ENCODE assay signal across 8 cellular contexts in the genomic region with DNA sequence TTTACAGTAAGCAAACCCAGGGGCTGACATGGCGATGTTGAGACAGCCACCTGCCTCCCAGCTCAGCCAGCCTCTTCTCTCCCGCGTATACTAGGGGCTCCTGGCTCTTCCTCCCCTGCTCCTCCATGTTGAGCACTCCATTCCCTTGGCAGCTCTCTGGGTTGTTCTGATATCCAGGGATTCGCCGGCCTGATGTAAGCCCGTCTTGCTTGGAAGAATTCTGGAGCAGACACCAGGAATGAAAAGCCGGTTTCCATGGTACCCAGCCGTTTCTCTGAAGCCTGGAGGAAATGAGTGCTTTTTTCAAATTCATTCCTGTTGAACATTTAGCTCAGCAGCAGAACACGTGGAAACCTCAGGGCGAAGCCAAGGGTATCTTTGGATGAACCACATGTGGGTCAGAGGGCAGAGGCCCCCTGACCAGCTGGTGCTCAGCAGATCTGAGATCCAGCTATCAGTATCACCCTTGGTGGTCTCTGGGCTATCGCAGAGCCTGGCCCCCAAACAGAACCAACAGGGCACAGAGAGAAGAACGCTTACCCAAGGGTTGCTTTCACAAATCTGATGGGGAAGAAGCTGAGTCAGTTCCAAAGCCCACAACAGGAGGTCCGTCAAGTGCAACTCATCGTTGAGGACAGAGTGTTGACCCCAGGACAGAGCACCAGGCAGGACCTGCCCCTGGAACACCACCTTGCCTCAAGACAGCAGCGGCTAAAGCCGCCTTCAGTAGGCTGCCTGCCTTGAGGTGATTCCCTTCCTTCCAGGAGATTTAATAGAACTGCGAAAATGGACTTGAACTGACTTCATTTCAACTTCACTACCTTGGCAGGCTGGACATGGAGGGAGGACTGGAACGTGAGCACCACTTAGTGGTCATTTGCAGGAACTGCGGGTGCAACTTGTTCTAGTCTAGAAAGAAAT.
DNase-seq lines count a peak whose midpoint lies in the region; ATAC-seq and TF ChIP-seq lines count a peak whose summit lies in the region.
"Had no signal": no experiment of that assay in that cellular context is flagged by ENCODE, and none has a peak within 500 bp of the region (broad histone marks: within the 10 kb centered on the region; RNA-seq: fewer than 3 reads in every experiment).

No MANE protein-coding gene starts in this region.

- H3K27me3 Mint-ChIP-seq in activated CD8-positive, alpha-beta T cell treated with anti-CD3 and anti-CD28 coated beads, Interleukin-2, amount 10 ng/mL, durations not matched to agents 7 days and 5 days (ENCODE audit: low read depth), result no peaks in the 10 kb centered on the region
- peaks cover 24% of the 10 kb centered on the region for H3K27me3 Mint-ChIP-seq in nephron progenitor cell (ENCODE audit: low read depth, poor library complexity)

- no peaks in the 10 kb centered on the region for H3K27me3 ChIP-seq in upper lobe of right lung

- peak; percentile 55 for DNase-seq in GM12864 (ENCODE audit: low read depth)
- DNase-seq in HS-5 (ENCODE audit: low read depth), result peak; percentile 49
- peak; percentile 58 for DNase-seq in NCI-H82 treated with DMSO at 0.1 percent for 48 hours (lab: John Stamatoyannopoulos, UW; ENCODE audit: unreplicated experiment)
- peak; percentile 64 for DNase-seq in activated CD8-positive, alpha-beta T cell treated with anti-CD3 and anti-CD28 coated beads, Interleukin-2, amount 10 ng/mL, durations not matched to agents 7 days and 5 days
- peak; percentile 78 for DNase-seq in fibroblast of mammary gland (ENCODE audit: low read depth)
- peak; percentile 69 for DNase-seq in nephron progenitor cell
- DNase-seq in upper lobe of right lung, result no peak

- TF ChIP-seq CTCF in GM12864 (IDR thresholded peaks at IDR 0.05; ENCODE audit: low read depth, low read length, missing control alignments) (peak; percentile 97), fibroblast of mammary gland (conservative IDR thresholded peaks at IDR 0.05; ENCODE audit: control insufficient read depth, insufficient read depth, low read depth, low read length) (peak; percentile 100), nephron progenitor cell (IDR thresholded peaks at IDR 0.05) (peak; percentile 100), upper lobe of right lung (IDR thresholded peaks at IDR 0.05) (peak; percentile 97)

- no peak overlapping the region for H3K4me3 Mint-ChIP-seq in activated CD8-positive, alpha-beta T cell treated with anti-CD3 and anti-CD28 coated beads, Interleukin-2, amount 10 ng/mL, durations not matched to agents 7 days and 5 days
- H3K4me3 Mint-ChIP-seq in nephron progenitor cell, result no peak overlapping the region

- POLR2A ChIA-PET in activated CD8-positive, alpha-beta T cell treated with anti-CD3 and anti-CD28 coated beads, Interleukin-2, amount 10 ng/mL, durations not matched to agents 7 days and 5 days (lab: Charles Lee), result no interaction called here

- no peaks in the 10 kb centered on the region for H3K36me3 Mint-ChIP-seq in activated CD8-positive, alpha-beta T cell treated with anti-CD3 and anti-CD28 coated beads, Interleukin-2, amount 10 ng/mL, durations not matched to agents 7 days and 5 days (ENCODE audit: low read depth)
- no peaks in the 10 kb centered on the region for H3K36me3 Mint-ChIP-seq in nephron progenitor cell (ENCODE audit: low read depth)

- H3K36me3 ChIP-seq in upper lobe of right lung, result no peaks in the 10 kb centered on the region

- H3K4me3 ChIP-seq in GM12864 (ENCODE audit: low read depth, low read length) (no peak overlapping the region), fibroblast of mammary gland (ENCODE audit: control insufficient read depth, low read depth, low read length) (no peak overlapping the region), upper lobe of right lung (no peak overlapping the region)

- intact Hi-C loops in upper lobe of right lung (cut with DNase I), result loop anchor here (10.0 kb wide), 1 partner anchor 457 kb away; no protein-coding TSS in a partner anchor

- ATAC-seq in activated CD8-positive, alpha-beta T cell treated with anti-CD3 and anti-CD28 coated beads, Interleukin-2, amount 10 ng/mL, durations not matched to agents 7 days and 5 days, result peak; percentile 47
- peak; percentile 88 for ATAC-seq in upper lobe of right lung

- peaks cover 2% of the 10 kb centered on the region for H3K4me1 Mint-ChIP-seq in activated CD8-positive, alpha-beta T cell treated with anti-CD3 and anti-CD28 coated beads, Interleukin-2, amount 10 ng/mL, durations not matched to agents 7 days and 5 days (ENCODE audit: low read depth)
- H3K4me1 Mint-ChIP-seq in nephron progenitor cell, result peaks cover 33% of the 10 kb centered on the region

- H3K9me3 ChIP-seq in upper lobe of right lung, result no peaks in the 10 kb centered on the region

- H3K9me3 Mint-ChIP-seq in activated CD8-positive, alpha-beta T cell treated with anti-CD3 and anti-CD28 coated beads, Interleukin-2, amount 10 ng/mL, durations not matched to agents 7 days and 5 days (ENCODE audit: insufficient read depth), result no peaks in the 10 kb centered on the region
- no peaks in the 10 kb centered on the region for H3K9me3 Mint-ChIP-seq in nephron progenitor cell

- CTCF ChIA-PET in activated CD8-positive, alpha-beta T cell treated with anti-CD3 and anti-CD28 coated beads, Interleukin-2, amount 10 ng/mL, durations not matched to agents 7 days and 5 days (lab: Charles Lee), result interaction anchor here (0.8 to 4.2 kb wide), 6 partner anchors 11 to 455 kb away, joined by 3 to 24 read pairs (median 4); no protein-coding TSS in a partner anchor

- H3K27ac ChIP-seq in upper lobe of right lung, result no peak overlapping the region
- H3K27ac ChIP-seq: epithelial cell of prostate had no signal

- no peaks in the 10 kb centered on the region for H3K4me1 ChIP-seq in upper lobe of right lung

- H3K27ac Mint-ChIP-seq in activated CD8-positive, alpha-beta T cell treated with anti-CD3 and anti-CD28 coated beads, Interleukin-2, amount 10 ng/mL, durations not matched to agents 7 days and 5 days, result no peak overlapping the region
- H3K27ac Mint-ChIP-seq in nephron progenitor cell, result no peak overlapping the region
